ENCODE assay signal across 11 cellular contexts in genomic region chr2:102141011-102141914, GRCh38. TPM values are rescaled to one million over a fixed set of nuclear protein-coding genes. Genes with fewer than 3 reads are reported as not detected.
DNase-seq lines count a peak whose midpoint lies in the region; ATAC-seq and TF ChIP-seq lines count a peak whose summit lies in the region.
"Had no signal": no experiment of that assay in that cellular context is flagged by ENCODE, and none has a peak within 500 bp of the region (broad histone marks: within the 10 kb centered on the region; RNA-seq: fewer than 3 reads in every experiment).

No MANE protein-coding gene starts in this region.

- H3K4me1 ChIP-seq in adipocyte (ENCODE audit: control insufficient read depth, insufficient read depth, low read length) (peaks cover 47% of the 10 kb centered on the region), gastrocnemius medialis (peaks cover 10 to 13% of the 10 kb centered on the region in 2 donors)

- H3K27me3 ChIP-seq in adipocyte (replicated peaks; ENCODE audit: control insufficient read depth, insufficient read depth, low read length) (no peaks in the 10 kb centered on the region), gastrocnemius medialis (no peaks in the 10 kb centered on the region)
- H3K27me3 ChIP-seq: SJSA1 had no signal

- H3K36me3 ChIP-seq in adipocyte (ENCODE audit: control insufficient read depth, insufficient read depth, low read length, severe bottlenecking): peaks cover 19% of the 10 kb centered on the region
- peaks cover 0 to 17% of the 10 kb centered on the region in 2 donors for H3K36me3 ChIP-seq in gastrocnemius medialis

- TF ChIP-seq POLR2A in gastrocnemius medialis (IDR thresholded peaks at IDR 0.05): no peak

- TF ChIP-seq CTCF in gastrocnemius medialis (IDR thresholded peaks at IDR 0.05 in 4 of 5, conservative IDR thresholded peaks at IDR 0.05 in 1 of 5): no peak

- H3K4me3 ChIP-seq in adipocyte (ENCODE audit: low read length): peak overlapping the region; percentile 85
- H3K4me3 ChIP-seq in gastrocnemius medialis: peak overlapping the region; percentile 66 to 85 (median 72)

- DNase-seq in EH (ENCODE audit: low read depth) (peak; percentile 97), adipocyte (ENCODE audit: low read depth) (peak; percentile 84), hepatic stellate cell (ENCODE audit: low spot score) (peak; percentile 50), gastrocnemius medialis (no peak), cerebellum (ENCODE audit: low spot score) (no peak), DMS 273 treated with DMSO at 0.1 percent for 48 hours (lab: John Stamatoyannopoulos, UW) (no peak)
- DNase-seq: GOT3, kidney glomerular epithelial cell had no signal

- H3K9me3 ChIP-seq in adipocyte (ENCODE audit: control insufficient read depth, low read length) (peaks cover 14% of the 10 kb centered on the region), gastrocnemius medialis (no peaks in the 10 kb centered on the region)

- in situ Hi-C loops in gastrocnemius medialis (cut with MboI; ENCODE audit: low sequenced_read_pairs in 4 of 4): no loop called here

- ATAC-seq in gastrocnemius medialis (no peak), GM18517 (IDR thresholded peaks at IDR 0.05; ENCODE audit: unreplicated experiment) (no peak), HG03196 (IDR thresholded peaks at IDR 0.05; ENCODE audit: unreplicated experiment) (no peak)

- peak overlapping the region; percentile 99 for H3K9ac ChIP-seq in adipocyte (ENCODE audit: low read length)

- peak overlapping the region; percentile 84 to 97 (median 90) for H3K27ac ChIP-seq in gastrocnemius medialis

- intact Hi-C loops in gastrocnemius medialis (cut with DNase I; ENCODE audit: low total_unique reads): no loop called here

RNA-seq across cellular contexts. Expression of gene IL1R1, which starts 1.3 kb away (rescaled TPM):
- 10 to 100 TPM; 17.6 to 23.3 (median 19.3) TPM for total RNA-seq in gastrocnemius medialis
- 1.5 TPM for total RNA-seq in cerebellum

RNA-seq across cellular contexts. Expression of gene IL1RL2, which starts 45.6 kb away (rescaled TPM):
- total RNA-seq in gastrocnemius medialis: under 1 TPM in 2 of 4 donors, not detected in 2; 0.35 to 0.49 TPM
- 0.73 TPM for total RNA-seq in cerebellum
- total RNA-seq: SJSA1 had no signal

Comparison
In these comparisons a context has a peak if more than half of its experiments do, and no peak if none do; other contexts are left out.
1. DNase-seq: peak in EH (single experiment), adipocyte (single experiment) and hepatic stellate cell (single experiment); none in gastrocnemius medialis (0 of 2), cerebellum (single experiment) and DMS 273 treated with DMSO at 0.1 percent for 48 hours (single experiment).